ENCODE assay signal across 19 cellular contexts in the genomic region with DNA sequence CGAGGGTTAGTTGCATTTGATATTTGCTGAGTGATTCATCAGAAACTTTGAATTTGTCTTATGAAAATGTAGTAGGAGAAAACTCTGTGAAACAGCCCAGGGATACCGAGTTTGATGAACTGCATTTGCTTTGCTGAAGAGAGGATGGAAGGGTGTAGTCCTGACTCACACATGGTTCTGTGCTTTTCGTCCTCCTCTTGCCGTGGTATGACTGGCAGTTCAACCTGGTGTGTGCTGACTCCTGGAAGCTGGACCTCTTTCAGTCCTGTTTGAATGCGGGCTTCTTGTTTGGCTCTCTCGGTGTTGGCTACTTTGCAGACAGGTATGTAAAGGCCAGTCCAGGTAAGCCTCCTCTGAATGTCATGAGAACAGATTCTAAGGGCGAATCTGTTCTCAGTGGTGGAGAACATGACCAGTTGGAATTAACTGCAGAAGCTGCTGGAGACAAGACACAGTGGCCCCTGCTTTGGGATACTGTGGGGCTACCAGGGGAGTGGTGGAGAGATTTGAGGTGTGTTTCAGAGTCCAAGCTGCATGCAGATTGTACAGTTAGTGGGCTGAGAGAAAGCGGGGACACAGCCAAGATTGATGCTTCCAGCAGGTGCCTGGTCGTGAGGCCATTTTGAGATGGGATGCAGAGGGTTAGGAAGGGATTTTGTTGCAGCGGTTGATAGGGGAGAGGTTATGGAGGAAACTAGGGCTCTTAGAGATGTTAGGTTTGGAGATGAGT.
"Had no signal": no experiment of that assay in that cellular context is flagged by ENCODE, and none has a peak within 500 bp of the region (broad histone marks: within the 10 kb centered on the region; RNA-seq: fewer than 3 reads in every experiment).

No MANE protein-coding gene starts in this region.

- H3K9me3 ChIP-seq: thoracic aorta, upper lobe of left lung had no signal

- H3K27ac ChIP-seq: epithelial cell of prostate, hepatocyte, thoracic aorta, upper lobe of left lung had no signal

- DNase-seq: activated CD4-positive, alpha-beta T cell treated with anti-CD3 and anti-CD28 coated beads, Interleukin-2, amount 50 U/mL, for 48 hours; activated gamma-delta T cell treated with Interleukin-2 at 50 U/mL for 16 hours; activated naive CD8-positive, alpha-beta T cell treated with anti-CD3 and anti-CD28 coated beads for 36 hours; activated T-cell treated with anti-CD3 and anti-CD28 coated beads, Interleukin-2, amount 50 U/mL, for 24 hours; amniotic stem cell; dermis blood vessel endothelial cell; effector memory CD8-positive, alpha-beta T cell; foreskin fibroblast; mesendoderm; naive thymus-derived CD8-positive, alpha-beta T cell; retina; SIG-M5; stimulated activated CD4-positive, alpha-beta T cell treated with anti-CD3 and anti-CD28 coated beads, Interleukin-2, amount 100 ng/mL, for 48 hours; upper lobe of left lung had no signal

- H3K4me2 ChIP-seq: hepatocyte had no signal

- H3K27ac Mint-ChIP-seq: activated naive CD8-positive, alpha-beta T cell treated with anti-CD3 and anti-CD28 coated beads for 36 hours; activated T-cell treated with anti-CD3 and anti-CD28 coated beads, Interleukin-2, amount 50 U/mL, for 24 hours; T-helper 1 cell treated with Interleukin-12 subunit alpha and Interleukin-12 subunit beta and Interleukin-4 antibody, amounts not matched to agents 30 μg/mL and 1 μg/mL, for 36 hours had no signal

- H3K27me3 ChIP-seq: hepatocyte, upper lobe of left lung had no signal

- H3K9me3 Mint-ChIP-seq: activated naive CD8-positive, alpha-beta T cell treated with anti-CD3 and anti-CD28 coated beads for 36 hours; activated T-cell treated with anti-CD3 and anti-CD28 coated beads, Interleukin-2, amount 50 U/mL, for 24 hours; effector memory CD8-positive, alpha-beta T cell; naive thymus-derived CD8-positive, alpha-beta T cell; T-helper 1 cell treated with Interleukin-12 subunit alpha and Interleukin-12 subunit beta and Interleukin-4 antibody, amounts not matched to agents 30 μg/mL and 1 μg/mL, for 36 hours had no signal

- H2AFZ ChIP-seq: hepatocyte had no signal

- H3K4me1 ChIP-seq: upper lobe of left lung had no signal

- H3K4me3 Mint-ChIP-seq: activated naive CD8-positive, alpha-beta T cell treated with anti-CD3 and anti-CD28 coated beads for 36 hours; activated T-cell treated with anti-CD3 and anti-CD28 coated beads, Interleukin-2, amount 50 U/mL, for 24 hours; effector memory CD8-positive, alpha-beta T cell; naive thymus-derived CD8-positive, alpha-beta T cell; T-helper 1 cell treated with Interleukin-12 subunit alpha and Interleukin-12 subunit beta and Interleukin-4 antibody, amounts not matched to agents 30 μg/mL and 1 μg/mL, for 36 hours had no signal

- ATAC-seq: activated CD4-positive, CD25-positive, alpha-beta regulatory T cell treated with anti-CD3 and anti-CD28 coated beads, Interleukin-2, amount 50 U/mL, for 24 hours; effector memory CD8-positive, alpha-beta T cell; naive thymus-derived CD8-positive, alpha-beta T cell had no signal

- H3K36me3 ChIP-seq: thoracic aorta, upper lobe of left lung had no signal

- H3K36me3 Mint-ChIP-seq: activated naive CD8-positive, alpha-beta T cell treated with anti-CD3 and anti-CD28 coated beads for 36 hours had no signal

- H3K27me3 Mint-ChIP-seq: activated naive CD8-positive, alpha-beta T cell treated with anti-CD3 and anti-CD28 coated beads for 36 hours; activated T-cell treated with anti-CD3 and anti-CD28 coated beads, Interleukin-2, amount 50 U/mL, for 24 hours; effector memory CD8-positive, alpha-beta T cell; naive thymus-derived CD8-positive, alpha-beta T cell had no signal

- H3K4me3 ChIP-seq: hepatocyte, thoracic aorta, upper lobe of left lung had no signal
